Comparison of ENCODE assay signal across 1 cellular context in the genomic region with DNA sequence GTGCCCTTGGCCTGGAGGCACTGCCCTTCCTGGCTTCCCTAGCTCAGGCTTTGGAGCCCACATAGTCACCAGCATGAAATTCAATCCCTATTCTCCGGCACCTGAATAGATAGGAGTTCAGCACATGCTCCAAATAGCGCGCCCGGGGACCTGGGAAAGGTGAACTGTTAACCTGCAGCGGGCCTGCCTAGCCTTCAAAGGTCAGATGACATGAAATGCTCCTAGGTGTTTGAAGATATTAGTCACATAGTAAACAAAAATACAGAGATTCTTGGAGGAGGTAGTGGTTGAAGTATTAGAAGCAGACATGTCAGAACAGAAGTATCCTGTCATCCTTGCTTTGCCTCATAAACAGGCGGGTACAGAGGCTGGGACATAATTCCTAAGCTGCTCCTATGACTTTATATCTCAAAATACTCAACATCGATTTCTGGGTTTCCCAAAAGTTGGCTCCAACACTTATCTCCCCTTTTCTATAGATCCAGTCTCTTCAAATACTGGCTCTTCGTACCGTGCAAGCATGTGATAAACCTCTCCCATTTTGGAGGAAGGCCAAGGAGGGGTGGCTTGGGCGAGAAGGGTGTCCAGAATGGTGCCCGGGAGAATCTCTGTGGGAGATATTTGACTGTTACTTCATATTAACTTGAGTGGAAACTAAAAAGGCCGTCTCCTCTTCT.
TF ChIP-seq lines count a peak whose summit lies in the region.

No MANE protein-coding gene starts in this region.

TF ChIP-seq in HCT116, 20 proteins besides CTCF, POLR2A, EP300 and RAD21:
- TF ChIP-seq CBX3 (IDR thresholded peaks at IDR 0.05; ENCODE audit: low read depth), result no peak
- TF ChIP-seq, protein P1, sequence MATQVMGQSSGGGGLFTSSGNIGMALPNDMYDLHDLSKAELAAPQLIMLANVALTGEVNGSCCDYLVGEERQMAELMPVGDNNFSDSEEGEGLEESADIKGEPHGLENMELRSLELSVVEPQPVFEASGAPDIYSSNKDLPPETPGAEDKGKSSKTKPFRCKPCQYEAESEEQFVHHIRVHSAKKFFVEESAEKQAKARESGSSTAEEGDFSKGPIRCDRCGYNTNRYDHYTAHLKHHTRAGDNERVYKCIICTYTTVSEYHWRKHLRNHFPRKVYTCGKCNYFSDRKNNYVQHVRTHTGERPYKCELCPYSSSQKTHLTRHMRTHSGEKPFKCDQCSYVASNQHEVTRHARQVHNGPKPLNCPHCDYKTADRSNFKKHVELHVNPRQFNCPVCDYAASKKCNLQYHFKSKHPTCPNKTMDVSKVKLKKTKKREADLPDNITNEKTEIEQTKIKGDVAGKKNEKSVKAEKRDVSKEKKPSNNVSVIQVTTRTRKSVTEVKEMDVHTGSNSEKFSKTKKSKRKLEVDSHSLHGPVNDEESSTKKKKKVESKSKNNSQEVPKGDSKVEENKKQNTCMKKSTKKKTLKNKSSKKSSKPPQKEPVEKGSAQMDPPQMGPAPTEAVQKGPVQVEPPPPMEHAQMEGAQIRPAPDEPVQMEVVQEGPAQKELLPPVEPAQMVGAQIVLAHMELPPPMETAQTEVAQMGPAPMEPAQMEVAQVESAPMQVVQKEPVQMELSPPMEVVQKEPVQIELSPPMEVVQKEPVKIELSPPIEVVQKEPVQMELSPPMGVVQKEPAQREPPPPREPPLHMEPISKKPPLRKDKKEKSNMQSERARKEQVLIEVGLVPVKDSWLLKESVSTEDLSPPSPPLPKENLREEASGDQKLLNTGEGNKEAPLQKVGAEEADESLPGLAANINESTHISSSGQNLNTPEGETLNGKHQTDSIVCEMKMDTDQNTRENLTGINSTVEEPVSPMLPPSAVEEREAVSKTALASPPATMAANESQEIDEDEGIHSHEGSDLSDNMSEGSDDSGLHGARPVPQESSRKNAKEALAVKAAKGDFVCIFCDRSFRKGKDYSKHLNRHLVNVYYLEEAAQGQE (IDR thresholded peaks at IDR 0.05; ENCODE audit: low read depth), result no peak
- no peak for TF ChIP-seq EZH2phosphoT487 (IDR thresholded peaks at IDR 0.05; ENCODE audit: borderline replicate concordance)
- no peak for TF ChIP-seq ELF1 (IDR thresholded peaks at IDR 0.05; ENCODE audit: borderline replicate concordance, low read depth)
- TF ChIP-seq FOSL1 (IDR thresholded peaks at IDR 0.05; ENCODE audit: low read depth), result no peak
- TF ChIP-seq CEBPB (IDR thresholded peaks at IDR 0.05; ENCODE audit: low read depth), result no peak
- TF ChIP-seq EZH2 (IDR thresholded peaks at IDR 0.05), result no peak
- TF ChIP-seq ZFX (IDR thresholded peaks at IDR 0.05), result no peak
- TF ChIP-seq SRF (IDR thresholded peaks at IDR 0.05; ENCODE audit: low read depth), result no peak
